Comparison of ENCODE assay signal across 14 cellular contexts in genomic region chr2:230677182-230677946, GRCh38. TPM values are rescaled to one million over a fixed set of nuclear protein-coding genes. Genes with fewer than 3 reads are reported as not detected.
DNase-seq lines count a peak whose midpoint lies in the region; ATAC-seq, FAIRE-seq and TF ChIP-seq lines count a peak whose summit lies in the region.
"Had no signal": no experiment of that assay in that cellular context is flagged by ENCODE, and none has a peak within 500 bp of the region (broad histone marks: within the 10 kb centered on the region; RNA-seq: fewer than 3 reads in every experiment).

No MANE protein-coding gene starts in this region.

- no peak overlapping the region for H3K4me2 ChIP-seq in mesenchymal stem cell (ENCODE audit: low read length, poor library complexity, severe bottlenecking)

- H3K9ac ChIP-seq in mesenchymal stem cell (ENCODE audit: low read length), result peak overlapping the region; percentile 45

- peak overlapping the region; percentile 20 for H3K4me3 Mint-ChIP-seq in activated CD4-positive, alpha-beta T cell treated with anti-CD3 and anti-CD28 coated beads, Interleukin-2, amount 10 ng/mL, durations not matched to agents 7 days and 5 days
- H3K4me3 Mint-ChIP-seq: CD8-positive, alpha-beta T cell had no signal

- H3K4me1 ChIP-seq in mesenchymal stem cell (ENCODE audit: control insufficient read depth, insufficient read depth, low read depth, low read length), result peaks cover 8% of the 10 kb centered on the region

- peaks cover 19% of the 10 kb centered on the region for H3K36me3 Mint-ChIP-seq in activated CD4-positive, alpha-beta T cell treated with anti-CD3 and anti-CD28 coated beads, Interleukin-2, amount 10 ng/mL, durations not matched to agents 7 days and 5 days (ENCODE audit: low read depth)
- H3K36me3 Mint-ChIP-seq: CD8-positive, alpha-beta T cell had no signal

- no peak overlapping the region for H3K23ac ChIP-seq in mesenchymal stem cell (ENCODE audit: low read length in 2 of 2)

- peak overlapping the region; percentile 54 for H3K27ac Mint-ChIP-seq in activated CD4-positive, alpha-beta T cell treated with anti-CD3 and anti-CD28 coated beads, Interleukin-2, amount 10 ng/mL, durations not matched to agents 7 days and 5 days
- H3K27ac Mint-ChIP-seq: CD8-positive, alpha-beta T cell had no signal

- no peak overlapping the region for H3K27ac ChIP-seq in mesenchymal stem cell (ENCODE audit: low read length, poor library complexity, severe bottlenecking)

- no peak overlapping the region for H3K18ac ChIP-seq in mesenchymal stem cell (ENCODE audit: low read depth in 1 of 2, low read length in 2 of 2)

- ATAC-seq in HG03565 (IDR thresholded peaks at IDR 0.05; ENCODE audit: unreplicated experiment), result no peak
- ATAC-seq: CD8-positive, alpha-beta T cell; left lobe of liver had no signal

- H2BK120ac ChIP-seq in mesenchymal stem cell (ENCODE audit: low read depth, low read length), result no peak overlapping the region

- H3K4me3 ChIP-seq in bronchial epithelial cell (ENCODE audit: low read depth, low read length) (no peak overlapping the region), mesenchymal stem cell (ENCODE audit: insufficient read depth in 1 of 2, low read depth in 1 of 2, low read length in 2 of 2) (no peak overlapping the region)

- DNase-seq in activated CD4-positive, alpha-beta T cell treated with anti-CD3 and anti-CD28 coated beads, Interleukin-2, amount 10 ng/mL, durations not matched to agents 7 days and 5 days, result no peak
- DNase-seq in activated CD4-positive, alpha-beta T cell treated with anti-CD3 and anti-CD28 coated beads, Interleukin-2, amount 50 U/mL, for 1 hour, result no peak
- DNase-seq in HT1080 (ENCODE audit: low read depth) (peak; percentile 24), bronchial epithelial cell (ENCODE audit: low read depth) (peak; percentile 63), mesenchymal stem cell (no peak), NOMO-1 treated with DMSO at 0.1 percent for 48 hours (lab: John Stamatoyannopoulos, UW; ENCODE audit: unreplicated experiment) (no peak), D721Med (ENCODE audit: insufficient read length, low spot score) (no peak)
- DNase-seq: CD8-positive, alpha-beta T cell; hypothalamus; Kasumi-1; NCI-H146; NCI-H510A had no signal

- WGBS in mesenchymal stem cell, result 92% methylated on average over 5 of the region's 5 CpGs

- POLR2A ChIA-PET in activated CD4-positive, alpha-beta T cell treated with anti-CD3 and anti-CD28 coated beads, Interleukin-2, amount 10 ng/mL, durations not matched to agents 7 days and 5 days (lab: Charles Lee), result no interaction called here

- no peaks in the 10 kb centered on the region for H3K9me3 ChIP-seq in mesenchymal stem cell (ENCODE audit: control insufficient read depth, low read length)

- H2BK12ac ChIP-seq in mesenchymal stem cell (ENCODE audit: low read length in 2 of 2), result no peak overlapping the region

- H3K4me1 Mint-ChIP-seq in activated CD4-positive, alpha-beta T cell treated with anti-CD3 and anti-CD28 coated beads, Interleukin-2, amount 10 ng/mL, durations not matched to agents 7 days and 5 days, result peaks cover 54% of the 10 kb centered on the region

- peaks cover 19% of the 10 kb centered on the region for H3K9me3 Mint-ChIP-seq in activated CD4-positive, alpha-beta T cell treated with anti-CD3 and anti-CD28 coated beads, Interleukin-2, amount 10 ng/mL, durations not matched to agents 7 days and 5 days

- no peak overlapping the region for H2AFZ ChIP-seq in mesenchymal stem cell (ENCODE audit: low read depth, low read length)

- FAIRE-seq in bronchial epithelial cell (lab: Jason Lieb, UNC) (no peak), D721Med (lab: Jason Lieb, UNC) (no peak)

- no peak overlapping the region for H2BK15ac ChIP-seq in mesenchymal stem cell (ENCODE audit: low read depth, poor library complexity, severe bottlenecking)

- no peaks in the 10 kb centered on the region for H3K79me1 ChIP-seq in mesenchymal stem cell (replicated peaks; ENCODE audit: low read length, poor library complexity, severe bottlenecking)

- no peaks in the 10 kb centered on the region for H3K27me3 Mint-ChIP-seq in activated CD4-positive, alpha-beta T cell treated with anti-CD3 and anti-CD28 coated beads, Interleukin-2, amount 10 ng/mL, durations not matched to agents 7 days and 5 days

- H3K14ac ChIP-seq in mesenchymal stem cell (ENCODE audit: low read length in 2 of 2), result no peak overlapping the region

- CTCF ChIA-PET in activated CD4-positive, alpha-beta T cell treated with anti-CD3 and anti-CD28 coated beads, Interleukin-2, amount 10 ng/mL, durations not matched to agents 7 days and 5 days (lab: Charles Lee), result interaction anchor here (0.8 to 3.3 kb wide), 9 partner anchors 9 to 50 kb away, joined by 3 to 11 read pairs (median 4); no protein-coding TSS in a partner anchor

- H3K36me3 ChIP-seq in bronchial epithelial cell (ENCODE audit: control insufficient read depth, insufficient read depth, low read length) (no peaks in the 10 kb centered on the region), mesenchymal stem cell (ENCODE audit: control insufficient read depth in 1 of 2, insufficient read depth in 2 of 2, low read depth in 1 of 2, low read length in 2 of 2) (no peaks in the 10 kb centered on the region)

- no peak overlapping the region for H4K91ac ChIP-seq in mesenchymal stem cell (ENCODE audit: low read length)

- H4K8ac ChIP-seq in mesenchymal stem cell (ENCODE audit: low read length), result no peak overlapping the region

- no peak overlapping the region for H2BK5ac ChIP-seq in mesenchymal stem cell (ENCODE audit: low read depth, low read length, poor library complexity, severe bottlenecking)

- no peak overlapping the region for H3K4ac ChIP-seq in mesenchymal stem cell (ENCODE audit: low read depth in 1 of 2, low read length in 2 of 2)

- TF ChIP-seq CTCF in bronchial epithelial cell (IDR thresholded peaks at IDR 0.05; ENCODE audit: insufficient read depth, low read length, severe bottlenecking) (no peak), D721Med (IDR thresholded peaks at IDR 0.05; ENCODE audit: insufficient read depth, missing control alignments) (no peak)

- no peaks in the 10 kb centered on the region for H3K27me3 ChIP-seq in bronchial epithelial cell (ENCODE audit: control insufficient read depth, insufficient read depth, low read length)
- no peaks in the 10 kb centered on the region for H3K27me3 ChIP-seq in mesenchymal stem cell (ENCODE audit: control insufficient read depth in 1 of 2, insufficient read depth in 1 of 2, low read length in 2 of 2)

- H2AK5ac ChIP-seq in mesenchymal stem cell (ENCODE audit: low read length, severe bottlenecking), result no peak overlapping the region

RNA-seq across cellular contexts. Expression of gene CAB39, which starts 35.3 kb away (rescaled TPM):
- total RNA-seq in activated CD4-positive, alpha-beta T cell treated with anti-CD3 and anti-CD28 coated beads, Interleukin-2, amount 10 ng/mL, durations not matched to agents 7 days and 5 days, result 100 to 1,000 TPM; 135 to 154 TPM
- total RNA-seq in HT1080 (2014; rRNA removed; shearing (Covaris generic)), result 41.9 and 49.1 TPM in 2 replicates
- 51.5 and 60.7 TPM in 2 replicates for polyA plus RNA-seq in HT1080 (2015; cell fraction: cytosol; rRNA removed)
- polyA plus RNA-seq in HT1080 (2015; cell fraction: nucleus; rRNA removed), result 44.3 and 46.4 TPM in 2 replicates
- total RNA-seq in bronchial epithelial cell, result 75.3 and 87.4 TPM in 2 replicates
- 33.1 TPM for polyA plus RNA-seq in mesenchymal stem cell (2013, experiment 1 of 2)
- 34.4 TPM for polyA plus RNA-seq in mesenchymal stem cell (2013, experiment 2 of 2)

Comparison
In these comparisons a context has a peak if more than half of its experiments do, and no peak if none do; other contexts are left out.
1. DNase-seq: peak in HT1080 (single experiment) and bronchial epithelial cell (single experiment); none in activated CD4-positive, alpha-beta T cell treated with anti-CD3 and anti-CD28 coated beads, Interleukin-2, amount 10 ng/mL, durations not matched to agents 7 days and 5 days (single experiment), activated CD4-positive, alpha-beta T cell treated with anti-CD3 and anti-CD28 coated beads, Interleukin-2, amount 50 U/mL, for 1 hour (single experiment), mesenchymal stem cell (single experiment), NOMO-1 treated with DMSO at 0.1 percent for 48 hours (single experiment) and D721Med (single experiment).